In genomic region chr7:158976468-158976848, GRCh38 we compare ENCODE assay signal across 8 cellular contexts.
DNase-seq lines count a peak whose midpoint lies in the region; ATAC-seq and TF ChIP-seq lines count a peak whose summit lies in the region.

No MANE protein-coding gene starts in this region.

- no peaks in the 10 kb centered on the region for H3K27me3 ChIP-seq in neural progenitor cell

- no peak overlapping the region for H2AFZ ChIP-seq in neural progenitor cell (replicated peaks)

- H4K20me1 ChIP-seq in neural progenitor cell (ENCODE audit: low read depth) = no peaks in the 10 kb centered on the region

- H3K4me3 ChIP-seq in neural progenitor cell = peak overlapping the region; percentile 23

- H3K9me3 Mint-ChIP-seq in Calu3 (ENCODE audit: low read depth, unreplicated experiment) (peaks cover 4% of the 10 kb centered on the region), neural progenitor cell (peaks cover 30% of the 10 kb centered on the region)

- DNase-seq in Calu3 (no peak), dermis blood vessel endothelial cell (peak; percentile 28), neural progenitor cell (ENCODE audit: low spot score) (peak; percentile 31), GF-D8 (lab: John Stamatoyannopoulos, UW) (no peak), occipital lobe (lab: John Stamatoyannopoulos, UW) (no peak)

- peak overlapping the region; percentile 77 for H3K27ac ChIP-seq in KOPT-K1 (ENCODE audit: low read depth, low read length, poor library complexity, severe bottlenecking)
- H3K27ac ChIP-seq in neural progenitor cell = no peak overlapping the region

- H3F3A ChIP-seq in neural progenitor cell (ENCODE audit: low read depth) = peaks cover 19% of the 10 kb centered on the region

- H3K4me3 Mint-ChIP-seq in Calu3 (ENCODE audit: low read depth, unreplicated experiment) (peak overlapping the region; percentile 51), neural progenitor cell (peak overlapping the region; percentile 77)

- CTCF ChIA-PET in Calu3 (lab: Charles Lee) = interaction anchor here (0.7 to 2.0 kb wide), 4 partner anchors 19 to 583 kb away, joined by 3 to 5 read pairs (median 4); no protein-coding TSS in a partner anchor

- H3K4me1 Mint-ChIP-seq in Calu3 (ENCODE audit: low read depth, unreplicated experiment) (peaks cover 8% of the 10 kb centered on the region), neural progenitor cell (peaks cover 20% of the 10 kb centered on the region)

- H3K27me3 Mint-ChIP-seq in Calu3 (ENCODE audit: unreplicated experiment) = no peaks in the 10 kb centered on the region
- peaks cover 9% of the 10 kb centered on the region for H3K27me3 Mint-ChIP-seq in neural progenitor cell (ENCODE audit: insufficient read depth, low read depth)

- H3K4me2 ChIP-seq in neural progenitor cell = peak overlapping the region; percentile 72

- H3K27ac Mint-ChIP-seq in Calu3 (ENCODE audit: unreplicated experiment) = no peak overlapping the region
- H3K27ac Mint-ChIP-seq in neural progenitor cell = peak overlapping the region; percentile 52

- BruUV-seq in Calu3 (replicated peaks; lab: Mats Ljungman, UMichigan) = no TSS peak

- intact Hi-C loops in Calu3 (cut with micrococcal nuclease; ENCODE audit: unreplicated experiment) = loop anchor here (2.0 kb wide), 1 partner anchor 92 kb away; no protein-coding TSS in a partner anchor

- no peaks in the 10 kb centered on the region for H3K79me2 ChIP-seq in neural progenitor cell (ENCODE audit: low read depth)

- H3K9ac ChIP-seq in neural progenitor cell = no peak overlapping the region

- peaks cover 24% of the 10 kb centered on the region for H3K9me3 ChIP-seq in KOPT-K1 (ENCODE audit: insufficient read depth, low read length, poor library complexity, severe bottlenecking)
- no peaks in the 10 kb centered on the region for H3K9me3 ChIP-seq in neural progenitor cell (ENCODE audit: low read depth)

- H3K4me1 ChIP-seq in neural progenitor cell = peaks cover 27% of the 10 kb centered on the region

- peak; percentile 36 for ATAC-seq in GM21529 (IDR thresholded peaks at IDR 0.05; ENCODE audit: unreplicated experiment)
- ATAC-seq in GM18519 (IDR thresholded peaks at IDR 0.05; ENCODE audit: low FRiP score, unreplicated experiment) = no peak

- no peak for TF ChIP-seq CTCF in Calu3 (IDR thresholded peaks at IDR 0.05; ENCODE audit: unreplicated experiment)
- TF ChIP-seq CTCF in neural progenitor cell (IDR thresholded peaks at IDR 0.05) = no peak

- peaks cover 6% of the 10 kb centered on the region for H3K36me3 Mint-ChIP-seq in Calu3 (ENCODE audit: insufficient read depth, unreplicated experiment)
- no peaks in the 10 kb centered on the region for H3K36me3 Mint-ChIP-seq in neural progenitor cell

- no peaks in the 10 kb centered on the region for H3K36me3 ChIP-seq in KOPT-K1 (ENCODE audit: insufficient read depth, low read length)
- no peaks in the 10 kb centered on the region for H3K36me3 ChIP-seq in neural progenitor cell

Comparison
In these comparisons a context has a peak if more than half of its experiments do, and no peak if none do; other contexts are left out.
1. DNase-seq: peak in dermis blood vessel endothelial cell (single experiment) and neural progenitor cell (single experiment); none in Calu3 (single experiment), GF-D8 (single experiment) and occipital lobe (single experiment).